Comparison of ENCODE assay signal across 1 cellular context in genomic region chr20:17992847-17993508, GRCh38.
TF ChIP-seq lines count a peak whose summit lies in the region.

No MANE protein-coding gene starts in this region.

TF ChIP-seq in IMR-90, 13 proteins besides CTCF, POLR2A, EP300 and RAD21:
- TF ChIP-seq RFX5 (IDR thresholded peaks at IDR 0.05; ENCODE audit: low read depth, low read length) (no peak), MAZ (IDR thresholded peaks at IDR 0.05; ENCODE audit: borderline replicate concordance, low read depth, low read length) (no peak), MXI1 (IDR thresholded peaks at IDR 0.05; ENCODE audit: borderline replicate concordance, low read depth, low read length) (no peak), CEBPB (IDR thresholded peaks at IDR 0.05; ENCODE audit: low read depth, low read length) (no peak), BHLHE40 (IDR thresholded peaks at IDR 0.05; ENCODE audit: low read depth, low read length) (no peak), NFE2L2 (IDR thresholded peaks at IDR 0.05; ENCODE audit: low read depth, low read length) (no peak), RCOR1 (IDR thresholded peaks at IDR 0.05; ENCODE audit: insufficient replicate concordance, low read length) (no peak), FOS (IDR thresholded peaks at IDR 0.05; ENCODE audit: low read depth, low read length) (no peak), ELK1 (IDR thresholded peaks at IDR 0.05; ENCODE audit: borderline replicate concordance, low read depth, low read length) (no peak), MAFK (IDR thresholded peaks at IDR 0.05; ENCODE audit: low read depth, low read length) (no peak), CHD1 (IDR thresholded peaks at IDR 0.05; ENCODE audit: low read depth, low read length) (no peak)
